ENCODE assay signal across 18 cellular contexts in genomic region chr9:2427016-2427891, GRCh38.
A peak's percentile ranks its signal among the peaks of the same experiment; 100 is the strongest.
DNase-seq lines count a peak whose midpoint lies in the region; ATAC-seq and TF ChIP-seq lines count a peak whose summit lies in the region.
"Had no signal": no experiment of that assay in that cellular context is flagged by ENCODE, and none has a peak within 500 bp of the region (broad histone marks: within the 10 kb centered on the region; RNA-seq: fewer than 3 reads in every experiment).

No MANE protein-coding gene starts in this region.

- no peaks in the 10 kb centered on the region for H3K27me3 Mint-ChIP-seq in MCF 10A (ENCODE audit: insufficient read depth, unreplicated experiment)
- H3K27me3 Mint-ChIP-seq: activated naive CD4-positive, alpha-beta T cell treated with anti-CD3 and anti-CD28 coated beads, Interleukin-2, amount 10 ng/mL, durations not matched to agents 7 days and 5 days had no signal

- in situ Hi-C loops in mammary epithelial cell (cut with MboI; ENCODE audit: low sequenced_read_pairs in 2 of 2): no loop called here

- TF ChIP-seq EP300 in upper lobe of left lung (IDR thresholded peaks at IDR 0.05): no peak

- no peaks in the 10 kb centered on the region for H3K36me3 Mint-ChIP-seq in MCF 10A (ENCODE audit: insufficient read depth, unreplicated experiment)
- H3K36me3 Mint-ChIP-seq: activated naive CD4-positive, alpha-beta T cell treated with anti-CD3 and anti-CD28 coated beads, Interleukin-2, amount 10 ng/mL, durations not matched to agents 7 days and 5 days; memory B cell; WTC11 had no signal

- H3K4me2 ChIP-seq in mammary epithelial cell (ENCODE audit: insufficient read depth, low read depth, low read length): no peak overlapping the region
- H3K4me2 ChIP-seq: A549 had no signal

- no peak for TF ChIP-seq POLR2A in upper lobe of left lung (IDR thresholded peaks at IDR 0.05)

- no peak overlapping the region for H2AFZ ChIP-seq in mammary epithelial cell (ENCODE audit: low read depth, low read length)

- TF ChIP-seq CTCF in mammary epithelial cell (conservative IDR thresholded peaks at IDR 0.05 in 1 of 2, IDR thresholded peaks at IDR 0.05 in 1 of 2; ENCODE audit: extremely low read depth in 1 of 2, insufficient read depth in 1 of 2, low read depth in 1 of 2, low read length in 2 of 2) (no peak), MCF 10A (IDR thresholded peaks at IDR 0.05; ENCODE audit: unreplicated experiment) (no peak), RWPE2 (IDR thresholded peaks at IDR 0.05; ENCODE audit: poor library complexity, severe bottlenecking) (no peak), upper lobe of left lung (IDR thresholded peaks at IDR 0.05) (no peak)

- H3K27ac ChIP-seq in mammary epithelial cell (ENCODE audit: insufficient read depth, low read depth, low read length): no peak overlapping the region
- H3K27ac ChIP-seq in RWPE2 (ENCODE audit: poor library complexity, severe bottlenecking): no peak overlapping the region
- H3K27ac ChIP-seq in upper lobe of left lung: peak overlapping the region in 3 of 4 donors; percentile 23 to 49 (median 40)
- H3K27ac ChIP-seq: A549, cardiac muscle cell, suprapubic skin had no signal

- POLR2A ChIA-PET in MCF 10A (lab: Yijun Ruan, JAX): no interaction called here

- H3K4me1 ChIP-seq in mammary epithelial cell (ENCODE audit: insufficient read depth, low read length): no peaks in the 10 kb centered on the region
- no peaks in the 10 kb centered on the region for H3K4me1 ChIP-seq in RWPE2 (ENCODE audit: insufficient read depth, poor library complexity, severe bottlenecking)
- H3K4me1 ChIP-seq in upper lobe of left lung: peaks cover 0 to 10% (median 2%) of the 10 kb centered on the region in 4 donors
- H3K4me1 ChIP-seq: A549, suprapubic skin had no signal

- H4K20me1 ChIP-seq in mammary epithelial cell (ENCODE audit: insufficient read depth, low read length): no peaks in the 10 kb centered on the region

- H3K27me3 ChIP-seq in mammary epithelial cell (ENCODE audit: insufficient read depth, low read length): no peaks in the 10 kb centered on the region
- H3K27me3 ChIP-seq in RWPE2 (ENCODE audit: insufficient read depth, poor library complexity, severe bottlenecking): no peaks in the 10 kb centered on the region
- H3K27me3 ChIP-seq in upper lobe of left lung: no peaks in the 10 kb centered on the region
- H3K27me3 ChIP-seq: cardiac muscle cell, suprapubic skin had no signal

- no peaks in the 10 kb centered on the region for H3K4me1 Mint-ChIP-seq in MCF 10A (ENCODE audit: insufficient read depth, unreplicated experiment)
- H3K4me1 Mint-ChIP-seq: activated naive CD4-positive, alpha-beta T cell treated with anti-CD3 and anti-CD28 coated beads, Interleukin-2, amount 10 ng/mL, durations not matched to agents 7 days and 5 days; memory B cell had no signal

- peak; percentile 28 for DNase-seq in mammary epithelial cell
- no peak for DNase-seq in MCF 10A (ENCODE audit: unreplicated experiment)
- DNase-seq in RWPE2 (ENCODE audit: low spot score): no peak
- peak; percentile 84 for DNase-seq in kidney tubule cell (ENCODE audit: low spot score)
- DNase-seq in upper lobe of left lung: no peak
- no peak for DNase-seq in 8988T
- DNase-seq: activated naive CD4-positive, alpha-beta T cell treated with anti-CD3 and anti-CD28 coated beads, Interleukin-2, amount 10 ng/mL, durations not matched to agents 7 days and 5 days; Calu3; head of caudate nucleus; NCI-H1436 treated with DMSO at 0.1 percent for 48 hours; occipital lobe had no signal

- no peak overlapping the region for H3K4me3 Mint-ChIP-seq in MCF 10A (ENCODE audit: unreplicated experiment)
- H3K4me3 Mint-ChIP-seq: activated naive CD4-positive, alpha-beta T cell treated with anti-CD3 and anti-CD28 coated beads, Interleukin-2, amount 10 ng/mL, durations not matched to agents 7 days and 5 days; memory B cell; WTC11 had no signal

- intact Hi-C loops in mammary epithelial cell (cut with micrococcal nuclease) (no loop called here), MCF 10A (cut with micrococcal nuclease) (no loop called here)

- H3K79me2 ChIP-seq in mammary epithelial cell (ENCODE audit: insufficient read depth, low read length): no peaks in the 10 kb centered on the region

- H3K27ac Mint-ChIP-seq in MCF 10A (ENCODE audit: low read depth, unreplicated experiment): no peak overlapping the region
- H3K27ac Mint-ChIP-seq: activated naive CD4-positive, alpha-beta T cell treated with anti-CD3 and anti-CD28 coated beads, Interleukin-2, amount 10 ng/mL, durations not matched to agents 7 days and 5 days; memory B cell; WTC11 had no signal

- dilution Hi-C loops in mammary epithelial cell (cut with HindIII; ENCODE audit: low sequenced_read_pairs): no loop called here

- 42% methylated on average over 10 of the region's 10 CpGs for WGBS in mammary epithelial cell (ENCODE audit: low coverage, missing lambda C conversion rate)
- 69 to 73% methylated on average over 9 to 10 of the region's 10 CpGs for WGBS in upper lobe of left lung, 2 donors

- no peak overlapping the region for H3K9ac ChIP-seq in mammary epithelial cell (ENCODE audit: insufficient read depth, low read length)

- H3K9me3 ChIP-seq in mammary epithelial cell (replicated peaks; ENCODE audit: insufficient read depth, low read length): no peaks in the 10 kb centered on the region
- no peaks in the 10 kb centered on the region for H3K9me3 ChIP-seq in RWPE2 (ENCODE audit: severe bottlenecking)
- H3K9me3 ChIP-seq in upper lobe of left lung: no peaks in the 10 kb centered on the region
- H3K9me3 ChIP-seq: A549, suprapubic skin had no signal

- BruUV-seq in mammary epithelial cell (replicated peaks; lab: Mats Ljungman, UMichigan): no TSS peak
- BruUV-seq in MCF 10A (replicated peaks; lab: Mats Ljungman, UMichigan): no TSS peak

- H3K4me3 ChIP-seq in mammary epithelial cell (replicated peaks in 1 of 3; ENCODE audit: insufficient read depth in 1 of 3, low read depth in 2 of 3, low read length in 3 of 3) (no peak overlapping the region), RWPE2 (ENCODE audit: severe bottlenecking) (no peak overlapping the region), upper lobe of left lung (no peak overlapping the region)
- H3K4me3 ChIP-seq: A549, cardiac muscle cell, suprapubic skin had no signal

- peak; percentile 77 for ATAC-seq in RWPE2 (ENCODE audit: low read depth)
- ATAC-seq in upper lobe of left lung (ENCODE audit: low FRiP score in 2 of 2): peak; percentile 44 to 80
- no peak for ATAC-seq in GM18907 (IDR thresholded peaks at IDR 0.05; ENCODE audit: unreplicated experiment)
- ATAC-seq in GM21526 (IDR thresholded peaks at IDR 0.05; ENCODE audit: low FRiP score, unreplicated experiment): no peak
- ATAC-seq: A549, WTC11 had no signal

- H3K36me3 ChIP-seq in mammary epithelial cell (ENCODE audit: insufficient read depth, low read length) (no peaks in the 10 kb centered on the region), RWPE2 (ENCODE audit: low read depth) (no peaks in the 10 kb centered on the region), upper lobe of left lung (no peaks in the 10 kb centered on the region)
- H3K36me3 ChIP-seq: cardiac muscle cell, suprapubic skin had no signal

- no peaks in the 10 kb centered on the region for H3K9me3 Mint-ChIP-seq in MCF 10A (ENCODE audit: unreplicated experiment)
- H3K9me3 Mint-ChIP-seq: activated naive CD4-positive, alpha-beta T cell treated with anti-CD3 and anti-CD28 coated beads, Interleukin-2, amount 10 ng/mL, durations not matched to agents 7 days and 5 days; WTC11 had no signal

- CTCF ChIA-PET in mammary epithelial cell (lab: Charles Lee; ENCODE audit: low non-redundant PET) (no interaction called here), MCF 10A (lab: Yijun Ruan, JAX) (no interaction called here)

Comparison
In these comparisons a context has a peak if more than half of its experiments do, and no peak if none do; other contexts are left out.
1. DNase-seq: peak in mammary epithelial cell (single experiment) and kidney tubule cell (single experiment); none in MCF 10A (single experiment), RWPE2 (single experiment), upper lobe of left lung (0 of 2) and 8988T (single experiment).
2. H3K27ac ChIP-seq: peak in upper lobe of left lung (3 of 4); none in mammary epithelial cell (single experiment) and RWPE2 (single experiment).
3. ATAC-seq: peak in RWPE2 (single experiment) and upper lobe of left lung (2 of 2); none in GM18907 (single experiment) and GM21526 (single experiment).